ENCODE assay signal across 8 cellular contexts in the genomic region with DNA sequence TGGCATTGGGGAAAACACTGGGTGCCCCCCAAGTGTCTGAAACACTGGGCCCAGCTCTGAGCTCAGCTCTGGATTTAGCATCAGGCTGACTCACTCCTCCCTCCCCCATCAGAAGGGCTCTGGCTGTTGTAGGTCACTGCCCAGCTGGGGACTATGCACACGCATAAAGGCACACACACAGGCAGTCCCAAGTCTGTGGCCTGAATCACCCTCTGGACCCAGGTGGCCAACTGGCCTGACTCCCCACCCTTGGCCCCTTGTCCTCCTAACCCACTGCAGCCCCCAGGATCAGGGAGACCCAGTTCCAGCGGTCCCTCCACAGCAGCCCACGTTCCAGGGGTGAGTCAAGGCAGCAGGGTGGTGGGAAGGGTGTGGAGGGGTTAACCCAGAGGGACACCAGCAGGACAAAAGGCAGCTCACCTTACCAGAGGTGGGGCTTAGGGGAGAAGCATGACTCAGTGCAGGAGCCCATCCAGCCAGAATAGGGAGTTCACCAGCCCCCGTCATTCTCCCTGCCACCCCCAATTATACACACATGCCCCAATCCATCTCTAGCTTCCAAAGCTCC. TPM values are rescaled to one million over a fixed set of nuclear protein-coding genes. Genes with fewer than 3 reads are reported as not detected.
DNase-seq lines count a peak whose midpoint lies in the region; ATAC-seq, FAIRE-seq and TF ChIP-seq lines count a peak whose summit lies in the region.
"Had no signal": no experiment of that assay in that cellular context is flagged by ENCODE, and none has a peak within 500 bp of the region (broad histone marks: within the 10 kb centered on the region; RNA-seq: fewer than 3 reads in every experiment).

No MANE protein-coding gene starts in this region.

- H3K9ac ChIP-seq in GM12878 (ENCODE audit: control insufficient read depth, insufficient read depth, low read length) (no peak overlapping the region), iPS-18a (ENCODE audit: low read length) (peak overlapping the region; percentile 0)

- H3K9me3 ChIP-seq in GM12878 (replicated peaks; ENCODE audit: control insufficient read depth, insufficient read depth, low read length) (no peaks in the 10 kb centered on the region), iPS-18a (ENCODE audit: control insufficient read depth, low read depth, low read length) (no peaks in the 10 kb centered on the region), tibial artery (no peaks in the 10 kb centered on the region)

- no peak overlapping the region for H3K4me2 ChIP-seq in GM12878 (ENCODE audit: control insufficient read depth, insufficient read depth)

- H3K27me3 ChIP-seq in GM12878 (replicated peaks in 1 of 2; ENCODE audit: control insufficient read depth in 2 of 2, insufficient read depth in 2 of 2, low read length in 1 of 2) (no peaks in the 10 kb centered on the region), iPS-18a (ENCODE audit: control insufficient read depth, insufficient read depth, low read length) (no peaks in the 10 kb centered on the region), tibial artery (no peaks in the 10 kb centered on the region)

- WGBS in GM12878 (ENCODE audit: insufficient coverage, insufficient replicate concordance, low lambda C conversion rate, missing lambda C conversion rate), result 73% methylated on average over 4 of the region's 4 CpGs

- no peak overlapping the region for H2AFZ ChIP-seq in GM12878 (ENCODE audit: control insufficient read depth, low read depth, low read length)

- no peak for FAIRE-seq in GM12878 (lab: Jason Lieb, UNC)

- TF ChIP-seq EP300 in GM12878 (IDR thresholded peaks at IDR 0.05; ENCODE audit: borderline replicate concordance in 1 of 2, control insufficient read depth in 1 of 2, low read depth in 2 of 2, low read length in 2 of 2), result no peak

- no peak for TF ChIP-seq RAD21 in GM12878 (IDR thresholded peaks at IDR 0.05; ENCODE audit: insufficient read depth, low read depth, low read length)

- DNase-seq in LHCN-M2 (ENCODE audit: low read depth), result peak; percentile 74
- DNase-seq in GM12878 (ENCODE audit: low read depth, low spot score), result no peak
- peak; percentile 67 to 91 for DNase-seq in tibial artery
- DNase-seq in cerebellar nuclear complex (lab: John Stamatoyannopoulos, UW), result no peak
- no peak for DNase-seq in stimulated activated CD4-positive, alpha-beta T cell treated with anti-CD3 and anti-CD28 coated beads, Interleukin-1b, Interleukin-23, amount 100 ng/mL, for 48 hours
- DNase-seq: NCI-H1092 treated with DMSO at 0.1 percent for 48 hours had no signal

- H3K4me3 ChIP-seq in GM12878, result no peak overlapping the region
- no peak overlapping the region for H3K4me3 ChIP-seq in iPS-18a (ENCODE audit: low read length)
- no peak overlapping the region for H3K4me3 ChIP-seq in tibial artery

- peak; percentile 35; the same call in 1 of the 3 replicates for ATAC-seq in GM12878
- ATAC-seq in GM19023 (IDR thresholded peaks at IDR 0.05; ENCODE audit: unreplicated experiment), result no peak

- no peak for TF ChIP-seq POLR2A in GM12878 (IDR thresholded peaks at IDR 0.05; ENCODE audit: low read depth, low read length)

- no peaks in the 10 kb centered on the region for H4K20me1 ChIP-seq in GM12878 (ENCODE audit: control insufficient read depth, insufficient read depth)

- H3K27ac ChIP-seq in GM12878 (ENCODE audit: control insufficient read depth, insufficient read depth) (no peak overlapping the region), iPS-18a (ENCODE audit: low read length) (peak overlapping the region; percentile 63), tibial artery (peak overlapping the region; percentile 72 to 88)

- POLR2A ChIA-PET in GM12878 (lab: Charles Lee), result no interaction called here

- H3K4me1 ChIP-seq in GM12878 (ENCODE audit: control insufficient read depth, insufficient read depth, low read length) (peaks cover 7% of the 10 kb centered on the region), iPS-18a (ENCODE audit: control insufficient read depth, low read depth, low read length) (peaks cover 18% of the 10 kb centered on the region), tibial artery (peaks cover 0 to 35% (median 25%) of the 10 kb centered on the region in 4 donors)

- CTCF ChIA-PET in GM12878 (lab: Yijun Ruan, JAX), result interaction anchor here (1.4 to 14.0 kb wide), 5 partner anchors 9 to 167 kb away, joined by 5 to 371 read pairs (median 13); no protein-coding TSS in a partner anchor

- H3K36me3 ChIP-seq in GM12878 (ENCODE audit: control insufficient read depth in 2 of 2, insufficient read depth in 2 of 2, low read length in 1 of 2) (peaks cover 2 to 9% of the 10 kb centered on the region in 2 experiments; a peak in 3 of 4 replicates), iPS-18a (ENCODE audit: control insufficient read depth, low read depth, low read length) (no peaks in the 10 kb centered on the region), tibial artery (peaks cover 0 to 7% (median under 1%) of the 10 kb centered on the region in 3 donors)

- SMC1A ChIA-PET in GM12878 (lab: Charles Lee; ENCODE audit: uncharacterized antibody, unreplicated experiment), result interaction anchor here (1.1 to 1.4 kb wide), 3 partner anchors 9 to 158 kb away, joined by 3 to 4 read pairs (median 3); no protein-coding TSS in a partner anchor

- TF ChIP-seq CTCF in GM12878 (IDR thresholded peaks at IDR 0.05 in 2 of 3, conservative IDR thresholded peaks at IDR 0.05 in 1 of 3; ENCODE audit: control insufficient read depth in 2 of 3, extremely low read depth in 1 of 3, insufficient read depth in 1 of 3, low read depth in 3 of 3, low read length in 3 of 3) (no peak), tibial artery (IDR thresholded peaks at IDR 0.05) (no peak)

- no TSS peak for BruUV-seq in GM12878 (replicated peaks; lab: Mats Ljungman, UMichigan)

- in situ Hi-C loops in GM12878 (cut with MboI), result no loop called here

- peaks cover 9% of the 10 kb centered on the region for H3K79me2 ChIP-seq in GM12878 (ENCODE audit: control insufficient read depth, insufficient read depth, low read length)

- intact Hi-C loops in GM12878 (cut with micrococcal nuclease; ENCODE audit: unreplicated experiment), result no loop called here
- intact Hi-C loops in tibial artery (cut with DNase I; ENCODE audit: low total_unique reads), result no loop called here

- RAD21 ChIA-PET in GM12878 (lab: Charles Lee; ENCODE audit: unreplicated experiment), result interaction anchor here (0.5 to 1.1 kb wide), 2 partner anchors 9 to 543 kb away, joined by 3 read pairs; no protein-coding TSS in a partner anchor

TF ChIP-seq in GM12878, 131 proteins besides CTCF, POLR2A, EP300 and RAD21 (continues in another document):
- no peak for TF ChIP-seq PML (IDR thresholded peaks at IDR 0.05; ENCODE audit: low read length)
- TF ChIP-seq, protein P1, sequence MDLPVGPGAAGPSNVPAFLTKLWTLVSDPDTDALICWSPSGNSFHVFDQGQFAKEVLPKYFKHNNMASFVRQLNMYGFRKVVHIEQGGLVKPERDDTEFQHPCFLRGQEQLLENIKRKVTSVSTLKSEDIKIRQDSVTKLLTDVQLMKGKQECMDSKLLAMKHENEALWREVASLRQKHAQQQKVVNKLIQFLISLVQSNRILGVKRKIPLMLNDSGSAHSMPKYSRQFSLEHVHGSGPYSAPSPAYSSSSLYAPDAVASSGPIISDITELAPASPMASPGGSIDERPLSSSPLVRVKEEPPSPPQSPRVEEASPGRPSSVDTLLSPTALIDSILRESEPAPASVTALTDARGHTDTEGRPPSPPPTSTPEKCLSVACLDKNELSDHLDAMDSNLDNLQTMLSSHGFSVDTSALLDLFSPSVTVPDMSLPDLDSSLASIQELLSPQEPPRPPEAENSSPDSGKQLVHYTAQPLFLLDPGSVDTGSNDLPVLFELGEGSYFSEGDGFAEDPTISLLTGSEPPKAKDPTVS (IDR thresholded peaks at IDR 0.05; ENCODE audit: low read depth, low read length), result no peak
- TF ChIP-seq SUPT20H (IDR thresholded peaks at IDR 0.05; ENCODE audit: borderline replicate concordance, control insufficient read depth, low read depth, low read length), result no peak
- TF ChIP-seq ESRRA (IDR thresholded peaks at IDR 0.05; ENCODE audit: low read length), result no peak
- TF ChIP-seq BACH1 (IDR thresholded peaks at IDR 0.05; ENCODE audit: borderline replicate concordance), result no peak
- no peak for TF ChIP-seq TAF1 (IDR thresholded peaks at IDR 0.05; ENCODE audit: borderline replicate concordance, low read depth, low read length)

RNA-seq across cellular contexts. Expression of a gene that starts 47.0 kb away (rescaled TPM):
- total RNA-seq in LHCN-M2 (2014; rRNA removed) (39.6 and 41.7 TPM in 2 replicates), GM12878 (2014; rRNA removed) (42.8 and 43.5 TPM in 2 replicates), GM12878 (2014; rRNA removed; fragmentation: Illumina TruSeq; extraction: Trizol) (21.5 and 24.4 TPM in 2 replicates), GM12878 (2021) (60.9 and 66.0 TPM in 2 replicates)
- 35.2 TPM for polyA plus RNA-seq in LHCN-M2 (2012)
- total RNA-seq in GM12878 (2013; cell fraction: nucleolus; rRNA removed), result 128 and 136 TPM in 2 replicates
- 33.0 TPM for polyA plus RNA-seq in GM12878 (2011; ENCODE audit: low read depth)
- polyA plus RNA-seq in GM12878 (2011; rRNA removed) (4.6 and 9.8 TPM in 2 replicates), GM12878 (2014; fragmentation: Illumina TruSeq; extraction: Trizol) (23.0 and 31.3 TPM in 2 replicates), GM12878 (2014; fragmentation: Nextera tagmentation; extraction: Ambion mirVana) (1 to 10 TPM; 2.9 to 3.9 TPM), GM12878 (2014; rRNA removed) (31.2 and 42.9 TPM in 2 replicates), GM12878 (2016; fragmentation: Nextera tagmentation; extraction: Ambion mirVana) (10 to 100 TPM; 23.2 to 24.6 TPM)
- polyA plus RNA-seq in GM12878 (2011; cell fraction: cytosol; rRNA removed), result 10.8 and 17.4 TPM in 2 replicates
- 55.4 and 69.1 TPM in 2 replicates for polyA plus RNA-seq in GM12878 (2011; cell fraction: nucleus; rRNA removed)
- polyA plus RNA-seq in GM12878 (2012), result 41.6 and 45.2 TPM in 2 replicates
- polyA minus RNA-seq in GM12878 (2011; rRNA and poly(A)+ RNA removed), result 22.6 and 34.3 TPM in 2 replicates
- polyA minus RNA-seq in GM12878 (2011; cell fraction: cytosol; rRNA and poly(A)+ RNA removed), result 11.6 and 18.6 TPM in 2 replicates
- 38.1 and 52.6 TPM in 2 replicates for polyA minus RNA-seq in GM12878 (2011; cell fraction: nucleus; rRNA and poly(A)+ RNA removed)

Comparison
In these comparisons a context has a peak if more than half of its experiments do, and no peak if none do; other contexts are left out.
1. DNase-seq: peak in LHCN-M2 (single experiment) and tibial artery (2 of 2); none in GM12878 (single experiment), cerebellar nuclear complex (0 of 2) and stimulated activated CD4-positive, alpha-beta T cell treated with anti-CD3 and anti-CD28 coated beads, Interleukin-1b, Interleukin-23, amount 100 ng/mL, for 48 hours (single experiment).